1 cellular context compared by ENCODE assay signal in the genomic region with DNA sequence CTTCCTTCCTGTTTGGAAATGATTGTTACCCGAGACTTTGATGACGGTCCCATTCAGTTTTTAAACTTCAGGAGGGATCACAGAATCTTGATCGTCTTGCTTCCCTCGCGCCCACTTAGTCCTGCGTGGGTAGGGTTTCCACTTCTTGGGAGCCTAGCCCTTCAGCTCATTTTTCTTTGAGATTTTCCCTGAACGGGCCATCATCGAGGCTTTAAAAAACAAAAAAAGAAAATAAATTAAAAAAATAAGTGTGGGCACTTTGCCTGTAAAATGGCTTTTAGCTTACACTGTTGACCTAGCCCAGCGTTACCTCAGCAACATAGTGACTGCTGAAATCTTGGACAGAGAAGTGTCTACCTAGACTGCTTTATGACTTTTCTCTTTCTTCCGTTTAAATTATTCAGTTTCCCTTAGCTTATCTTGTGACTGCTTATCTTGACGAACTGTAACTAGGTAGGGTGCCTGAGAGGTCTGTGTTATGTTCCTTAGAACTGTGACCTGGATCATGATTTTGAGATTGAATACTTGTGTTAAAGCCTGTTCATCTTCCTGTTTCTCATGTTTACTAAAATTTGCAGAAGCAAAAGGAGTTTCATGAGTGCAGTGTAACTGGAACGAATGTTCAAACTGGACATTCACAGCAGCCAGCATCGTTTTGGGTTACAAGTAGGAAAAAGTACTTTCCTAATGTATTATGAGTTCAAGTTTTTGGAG.
TF ChIP-seq lines count a peak whose summit lies in the region.

No MANE protein-coding gene starts in this region.

TF ChIP-seq in IMR-90, 13 proteins besides CTCF, POLR2A, EP300 and RAD21:
- TF ChIP-seq, protein P1, sequence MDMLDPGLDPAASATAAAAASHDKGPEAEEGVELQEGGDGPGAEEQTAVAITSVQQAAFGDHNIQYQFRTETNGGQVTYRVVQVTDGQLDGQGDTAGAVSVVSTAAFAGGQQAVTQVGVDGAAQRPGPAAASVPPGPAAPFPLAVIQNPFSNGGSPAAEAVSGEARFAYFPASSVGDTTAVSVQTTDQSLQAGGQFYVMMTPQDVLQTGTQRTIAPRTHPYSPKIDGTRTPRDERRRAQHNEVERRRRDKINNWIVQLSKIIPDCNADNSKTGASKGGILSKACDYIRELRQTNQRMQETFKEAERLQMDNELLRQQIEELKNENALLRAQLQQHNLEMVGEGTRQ (IDR thresholded peaks at IDR 0.05; ENCODE audit: low read depth, low read length): no peak
- TF ChIP-seq CHD1 (IDR thresholded peaks at IDR 0.05; ENCODE audit: low read depth, low read length) (no peak), BHLHE40 (IDR thresholded peaks at IDR 0.05; ENCODE audit: low read depth, low read length) (no peak), CEBPB (IDR thresholded peaks at IDR 0.05; ENCODE audit: low read depth, low read length) (no peak), NFE2L2 (IDR thresholded peaks at IDR 0.05; ENCODE audit: low read depth, low read length) (no peak), SMC3 (IDR thresholded peaks at IDR 0.05; ENCODE audit: low read depth, low read length) (no peak), RFX5 (IDR thresholded peaks at IDR 0.05; ENCODE audit: low read depth, low read length) (no peak), RCOR1 (IDR thresholded peaks at IDR 0.05; ENCODE audit: insufficient replicate concordance, low read length) (no peak), MAZ (IDR thresholded peaks at IDR 0.05; ENCODE audit: borderline replicate concordance, low read depth, low read length) (no peak), FOS (IDR thresholded peaks at IDR 0.05; ENCODE audit: low read depth, low read length) (no peak), MAFK (IDR thresholded peaks at IDR 0.05; ENCODE audit: low read depth, low read length) (no peak), MXI1 (IDR thresholded peaks at IDR 0.05; ENCODE audit: borderline replicate concordance, low read depth, low read length) (no peak), ELK1 (IDR thresholded peaks at IDR 0.05; ENCODE audit: borderline replicate concordance, low read depth, low read length) (no peak)
